In the genomic region with DNA sequence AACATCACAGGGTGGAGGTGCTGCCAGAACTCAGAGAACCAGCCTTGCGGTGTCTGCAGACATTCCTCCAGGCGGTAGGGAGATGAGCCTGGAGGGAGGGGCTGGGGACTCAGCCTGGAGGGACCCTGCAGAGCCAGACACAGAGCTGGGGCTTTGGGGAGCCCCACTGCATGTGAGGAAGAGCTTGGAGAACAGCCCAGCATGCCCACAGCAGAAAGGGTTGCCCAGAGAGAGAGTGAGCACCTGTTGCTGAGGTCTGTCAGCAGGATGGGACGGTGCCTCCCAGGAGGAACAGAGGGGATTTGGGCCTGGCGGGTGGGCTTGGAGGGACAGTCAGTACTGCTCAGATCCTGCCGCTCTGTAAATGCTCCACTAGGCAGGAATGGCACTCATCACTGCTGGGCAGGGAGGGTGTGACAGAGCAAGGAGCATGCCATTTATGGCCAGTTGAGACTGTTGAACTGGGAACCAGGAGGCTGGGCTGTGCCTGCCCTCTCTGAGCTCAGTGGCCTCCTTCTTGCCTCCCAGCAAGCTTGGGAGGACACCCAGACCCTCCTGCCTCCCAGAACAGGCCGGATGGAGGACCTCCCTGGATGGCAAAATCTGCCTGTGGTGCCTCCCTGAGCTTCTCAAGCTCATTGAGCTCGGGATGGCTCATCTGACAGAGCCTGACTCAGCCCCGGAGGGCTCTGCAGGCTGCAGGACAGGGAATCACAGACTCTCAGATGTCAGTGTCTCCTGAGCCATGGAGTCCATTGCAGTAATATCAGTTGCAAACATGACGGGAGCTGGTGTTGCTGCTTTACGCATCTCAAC, we compare ENCODE assay signal across 10 cellular contexts. TPM values are rescaled to one million over a fixed set of nuclear protein-coding genes. Genes with fewer than 3 reads are reported as not detected.
DNase-seq lines count a peak whose midpoint lies in the region; ATAC-seq, FAIRE-seq and TF ChIP-seq lines count a peak whose summit lies in the region.
"Had no signal": no experiment of that assay in that cellular context is flagged by ENCODE, and none has a peak within 500 bp of the region (broad histone marks: within the 10 kb centered on the region; RNA-seq: fewer than 3 reads in every experiment).

No MANE protein-coding gene starts in this region.

- peaks cover 47% of the 10 kb centered on the region for H3K4me1 Mint-ChIP-seq in astrocyte (ENCODE audit: low read depth, unreplicated experiment)
- H3K4me1 Mint-ChIP-seq in activated T-helper 17 cell treated with anti-CD3 and anti-CD28 coated beads, Interleukin-2, amount 50 U/mL, for 72 hours = peaks cover 21% of the 10 kb centered on the region

- H3K9ac ChIP-seq in HCT116 (ENCODE audit: low read length) (no peak overlapping the region), astrocyte (ENCODE audit: low read length) (peak overlapping the region; percentile 2), stomach smooth muscle (ENCODE audit: low read length in 2 of 2) (peak overlapping the region in 1 of 2 donors; percentile 13)

- in situ Hi-C loops in G401 (cut with HindIII; ENCODE audit: low sequenced_read_pairs) = no loop called here

- H3K9me3 ChIP-seq in HCT116 (ENCODE audit: control insufficient read depth in 1 of 2, insufficient read depth in 1 of 2, low read depth in 1 of 2, low read length in 2 of 2) (no peaks in the 10 kb centered on the region), astrocyte (ENCODE audit: insufficient read depth, low read depth, low read length) (no peaks in the 10 kb centered on the region), stomach smooth muscle (ENCODE audit: control insufficient read depth in 2 of 2, low read length in 2 of 2) (no peaks in the 10 kb centered on the region)

- H3K36me3 ChIP-seq in HCT116 (ENCODE audit: control insufficient read depth in 1 of 2, insufficient read depth in 2 of 2, low read length in 2 of 2) (no peaks in the 10 kb centered on the region), astrocyte (ENCODE audit: insufficient read depth, low read length) (no peaks in the 10 kb centered on the region), stomach smooth muscle (ENCODE audit: control insufficient read depth in 2 of 2, insufficient read depth in 2 of 2, low read length in 2 of 2) (no peaks in the 10 kb centered on the region)

- H3K27me3 Mint-ChIP-seq in astrocyte (ENCODE audit: low read depth, unreplicated experiment) = peaks cover 3% of the 10 kb centered on the region
- no peaks in the 10 kb centered on the region for H3K27me3 Mint-ChIP-seq in activated T-helper 17 cell treated with anti-CD3 and anti-CD28 coated beads, Interleukin-2, amount 50 U/mL, for 72 hours

- no peak for TF ChIP-seq RAD21 in HCT116 (IDR thresholded peaks at IDR 0.05; ENCODE audit: low read depth)

- no peak overlapping the region for H3K27ac Mint-ChIP-seq in astrocyte (ENCODE audit: unreplicated experiment)
- H3K27ac Mint-ChIP-seq in activated T-helper 17 cell treated with anti-CD3 and anti-CD28 coated beads, Interleukin-2, amount 50 U/mL, for 72 hours = no peak overlapping the region
- H3K27ac Mint-ChIP-seq: stimulated activated naive CD8-positive, alpha-beta T cell treated with anti-CD3 and anti-CD28 coated beads, Interleukin-15, Interleukin-2, amounts not matched to agents 100 ng/mL and 50 ng/mL, for 24 hours had no signal

- intact Hi-C loops in HCT116 (cut with micrococcal nuclease) = loop anchor here (2.0 kb wide), 1 partner anchor 70 kb away; no protein-coding TSS in a partner anchor

- no TSS peak for BruUV-seq in HCT116 (replicated peaks; lab: Mats Ljungman, UMichigan)

- H3K9me3 Mint-ChIP-seq in astrocyte (ENCODE audit: unreplicated experiment) = no peaks in the 10 kb centered on the region
- H3K9me3 Mint-ChIP-seq in activated T-helper 17 cell treated with anti-CD3 and anti-CD28 coated beads, Interleukin-2, amount 50 U/mL, for 72 hours = no peaks in the 10 kb centered on the region
- H3K9me3 Mint-ChIP-seq: stimulated activated naive CD8-positive, alpha-beta T cell treated with anti-CD3 and anti-CD28 coated beads, Interleukin-15, Interleukin-2, amounts not matched to agents 100 ng/mL and 50 ng/mL, for 24 hours had no signal

- H3K79me2 ChIP-seq in HCT116 (ENCODE audit: insufficient read depth, low read length) (no peaks in the 10 kb centered on the region), astrocyte (ENCODE audit: insufficient read depth, low read length) (no peaks in the 10 kb centered on the region)

- H2AFZ ChIP-seq in HCT116 (ENCODE audit: low read depth, low read length, poor library complexity, severe bottlenecking) (peak overlapping the region; percentile 51), astrocyte (ENCODE audit: low read depth, low read length) (peak overlapping the region; percentile 40)

- POLR2A ChIA-PET in HCT116 (lab: Charles Lee) = no interaction called here

- H3K27me3 ChIP-seq in HCT116 (ENCODE audit: insufficient read depth, low read length) (no peaks in the 10 kb centered on the region), astrocyte (ENCODE audit: insufficient read depth, low read length) (no peaks in the 10 kb centered on the region), layer of hippocampus (ENCODE audit: control insufficient read depth, insufficient read depth, low read length) (no peaks in the 10 kb centered on the region), stomach smooth muscle (ENCODE audit: control insufficient read depth in 1 of 2, insufficient read depth in 2 of 2, low read length in 2 of 2) (peaks cover 0 to 3% of the 10 kb centered on the region in 2 donors)

- H4K20me1 ChIP-seq in HCT116 (ENCODE audit: insufficient read depth) (no peaks in the 10 kb centered on the region), astrocyte (ENCODE audit: insufficient read depth, low read length) (no peaks in the 10 kb centered on the region)

- FAIRE-seq in astrocyte (lab: Jason Lieb, UNC) = no peak

- no peak overlapping the region for H3K4me3 Mint-ChIP-seq in astrocyte (ENCODE audit: unreplicated experiment)
- no peak overlapping the region for H3K4me3 Mint-ChIP-seq in activated T-helper 17 cell treated with anti-CD3 and anti-CD28 coated beads, Interleukin-2, amount 50 U/mL, for 72 hours
- H3K4me3 Mint-ChIP-seq: stimulated activated naive CD8-positive, alpha-beta T cell treated with anti-CD3 and anti-CD28 coated beads, Interleukin-15, Interleukin-2, amounts not matched to agents 100 ng/mL and 50 ng/mL, for 24 hours had no signal

- CTCF ChIA-PET in HCT116 (lab: Charles Lee) = interaction anchor here (1.2 to 1.9 kb wide), 3 partner anchors 23 to 235 kb away, joined by 3 to 13 read pairs (median 4); no protein-coding TSS in a partner anchor

- H3K27ac ChIP-seq in HCT116 (ENCODE audit: low read depth, low read length) = peak overlapping the region; percentile 43; the same call in 1 of the 2 replicates
- H3K27ac ChIP-seq in astrocyte (ENCODE audit: low read depth, low read length) = peak overlapping the region; percentile 38
- H3K27ac ChIP-seq in layer of hippocampus (ENCODE audit: low read depth, low read length) = peak overlapping the region; percentile 82
- peak overlapping the region; percentile 70 for H3K27ac ChIP-seq in stomach smooth muscle (ENCODE audit: low read length)

- no peaks in the 10 kb centered on the region for H3K36me3 Mint-ChIP-seq in astrocyte (ENCODE audit: low read depth, unreplicated experiment)
- no peaks in the 10 kb centered on the region for H3K36me3 Mint-ChIP-seq in activated T-helper 17 cell treated with anti-CD3 and anti-CD28 coated beads, Interleukin-2, amount 50 U/mL, for 72 hours (ENCODE audit: low read depth)

- no peak for TF ChIP-seq POLR2A in HCT116 (IDR thresholded peaks at IDR 0.05; ENCODE audit: borderline replicate concordance, extremely low read depth, insufficient read depth, insufficient read length)

- TF ChIP-seq CTCF in HCT116 (IDR thresholded peaks at IDR 0.05 in 2 of 3, conservative IDR thresholded peaks at IDR 0.05 in 1 of 3; ENCODE audit: borderline replicate concordance in 1 of 3, insufficient read depth in 1 of 3, low read depth in 2 of 3, low read length in 2 of 3) = no peak
- no peak for TF ChIP-seq CTCF in astrocyte (IDR thresholded peaks at IDR 0.05; ENCODE audit: insufficient read depth, low read depth, low read length)

- no peak for DNase-seq in HCT116 (ENCODE audit: low read depth, low spot score)
- DNase-seq in astrocyte (ENCODE audit: low read depth) = peak; percentile 51
- no peak for DNase-seq in stimulated activated naive CD4-positive, alpha-beta T cell treated with Interleukin-2 at 50 U/mL for 16 hours (lab: John Stamatoyannopoulos, UW)
- no peak for DNase-seq in G401 (ENCODE audit: low spot score)
- DNase-seq in NCI-H1417 (lab: John Stamatoyannopoulos, UW) = no peak
- DNase-seq: occipital lobe had no signal

- ATAC-seq in HCT116 = peak; percentile 15
- ATAC-seq in activated T-helper 17 cell treated with anti-CD3 and anti-CD28 coated beads, Interleukin-2, amount 50 U/mL, for 72 hours (replicated peaks) = no peak

- H3K4me3 ChIP-seq in HCT116 (replicated peaks in 1 of 2; ENCODE audit: low read depth in 1 of 2, low read length in 2 of 2) = peak overlapping the region in 1 of 2 experiments; percentile 39; a peak in 2 of 4 replicates
- H3K4me3 ChIP-seq in astrocyte (ENCODE audit: insufficient read depth, low read depth, low read length) = no peak overlapping the region
- peak overlapping the region; percentile 15 to 25 for H3K4me3 ChIP-seq in stomach smooth muscle (ENCODE audit: low read length in 2 of 2)

- H3K4me1 ChIP-seq in HCT116 (ENCODE audit: control insufficient read depth in 1 of 2, insufficient read depth in 2 of 2, low read length in 2 of 2) = peaks cover 46 to 66% of the 10 kb centered on the region in 2 experiments
- H3K4me1 ChIP-seq in astrocyte (ENCODE audit: insufficient read depth, low read length) = peaks cover 46% of the 10 kb centered on the region
- H3K4me1 ChIP-seq in stomach smooth muscle (ENCODE audit: control insufficient read depth, insufficient read depth, low read length) = peaks cover 54% of the 10 kb centered on the region

- RAD21 ChIA-PET in HCT116 (lab: Charles Lee; ENCODE audit: low non-redundant PET in 1 of 2, low total read pairs in 2 of 2, uncharacterized antibody in 2 of 2, unreplicated experiment in 2 of 2) = no interaction called here

- H3K9me2 ChIP-seq in HCT116 (ENCODE audit: insufficient read depth) = no peaks in the 10 kb centered on the region

- peak overlapping the region; percentile 78 for H3K4me2 ChIP-seq in HCT116 (ENCODE audit: low read length)
- H3K4me2 ChIP-seq in astrocyte (ENCODE audit: low read length) = peak overlapping the region; percentile 75

RNA-seq across cellular contexts. Expression of a gene that starts 0.8 kb away (rescaled TPM):
- total RNA-seq in HCT116 (2021; ENCODE audit: unreplicated experiment) (0.32 TPM), astrocyte (0.39 and 0.62 TPM in 2 replicates)
- 0.81 and 1.1 TPM in 2 replicates for polyA plus RNA-seq in HCT116 (2012)
- not detected for total RNA-seq in activated T-helper 17 cell treated with anti-CD3 and anti-CD28 coated beads, Interleukin-2, amount 50 U/mL, for 72 hours
- not detected in 2 replicates for total RNA-seq in G401 (2014; rRNA removed; shearing (Covaris generic))
- total RNA-seq: occipital lobe had no signal

RNA-seq across cellular contexts. Expression of a gene that starts 4.1 kb away (rescaled TPM):
- total RNA-seq in HCT116 (2021; ENCODE audit: unreplicated experiment) = not detected
- polyA plus RNA-seq in HCT116 (2012) = 0.05 TPM in 1 of 2 replicates, not detected in the other
- total RNA-seq in astrocyte = 0.17 and 0.18 TPM in 2 replicates
- total RNA-seq in activated T-helper 17 cell treated with anti-CD3 and anti-CD28 coated beads, Interleukin-2, amount 50 U/mL, for 72 hours = not detected
- total RNA-seq in G401 (2014; rRNA removed; shearing (Covaris generic)) = 2.6 and 3.5 TPM in 2 replicates

RNA-seq across cellular contexts. Expression of a gene that starts 35.0 kb away (rescaled TPM):
- total RNA-seq in HCT116 (2021; ENCODE audit: unreplicated experiment) (not detected), astrocyte (not detected in 2 replicates)
- polyA plus RNA-seq in HCT116 (2012) = 0.06 TPM in 1 of 2 replicates, not detected in the other
- not detected for total RNA-seq in activated T-helper 17 cell treated with anti-CD3 and anti-CD28 coated beads, Interleukin-2, amount 50 U/mL, for 72 hours
- not detected in 2 replicates for total RNA-seq in G401 (2014; rRNA removed; shearing (Covaris generic))
- total RNA-seq: occipital lobe had no signal

RNA-seq across cellular contexts. Expression of a gene that starts 52.8 kb away (rescaled TPM):
- total RNA-seq in HCT116 (2021; ENCODE audit: unreplicated experiment) = not detected
- not detected in 2 replicates for polyA plus RNA-seq in HCT116 (2012)
- not detected in 2 replicates for total RNA-seq in astrocyte
- not detected for total RNA-seq in activated T-helper 17 cell treated with anti-CD3 and anti-CD28 coated beads, Interleukin-2, amount 50 U/mL, for 72 hours
- not detected in 2 replicates for total RNA-seq in G401 (2014; rRNA removed; shearing (Covaris generic))
- total RNA-seq: occipital lobe had no signal
